ENCODE assay signal across 9 cellular contexts in genomic region chr14:94115068-94115591, GRCh38. TPM values are rescaled to one million over a fixed set of nuclear protein-coding genes. Genes with fewer than 3 reads are reported as not detected.
DNase-seq lines count a peak whose midpoint lies in the region; ATAC-seq, FAIRE-seq and TF ChIP-seq lines count a peak whose summit lies in the region.
"Had no signal": no experiment of that assay in that cellular context is flagged by ENCODE, and none has a peak within 500 bp of the region (broad histone marks: within the 10 kb centered on the region; RNA-seq: fewer than 3 reads in every experiment).

No MANE protein-coding gene starts in this region.

- 14 to 15% methylated on average over 4 of the region's 4 CpGs for WGBS in pancreas, 2 donors

- H3K9me3 ChIP-seq in pancreas, result no peaks in the 10 kb centered on the region
- no peaks in the 10 kb centered on the region for H3K9me3 ChIP-seq in A673 (ENCODE audit: low read depth, low read length, poor library complexity, severe bottlenecking)

- H3K27me3 Mint-ChIP-seq in dendritic cell treated with granulocyte-macrophage colony-stimulating factor and Interleukin-4, amounts not matched to agents 40 ng/mL and 50 ng/mL, for 4 days, result peaks cover 31% of the 10 kb centered on the region

- peaks cover 9% of the 10 kb centered on the region for H3K9me3 Mint-ChIP-seq in dendritic cell treated with granulocyte-macrophage colony-stimulating factor and Interleukin-4, amounts not matched to agents 40 ng/mL and 50 ng/mL, for 4 days

- peaks cover 24% of the 10 kb centered on the region for H3K4me1 Mint-ChIP-seq in dendritic cell treated with granulocyte-macrophage colony-stimulating factor and Interleukin-4, amounts not matched to agents 40 ng/mL and 50 ng/mL, for 4 days (ENCODE audit: low read depth)
- H3K4me1 Mint-ChIP-seq: IgD-negative memory B cell had no signal

- CTCF ChIA-PET in A673 (lab: Charles Lee), result no interaction called here

- H3K36me3 ChIP-seq in pancreas, result no peaks in the 10 kb centered on the region
- no peaks in the 10 kb centered on the region for H3K36me3 ChIP-seq in A673 (ENCODE audit: insufficient read depth, low read length, poor library complexity, severe bottlenecking)

- ATAC-seq in pancreas, result peak; percentile 35 to 77 (median 65)

- intact Hi-C loops in dendritic cell treated with granulocyte-macrophage colony-stimulating factor and Interleukin-4, amounts not matched to agents 40 ng/mL and 50 ng/mL, for 4 days (cut with micrococcal nuclease), result no loop called here
- intact Hi-C loops in pancreas (cut with DNase I), result no loop called here
- intact Hi-C loops in A673 (cut with micrococcal nuclease; ENCODE audit: unreplicated experiment), result no loop called here

- no TSS peak for BruUV-seq in A673 (replicated peaks; lab: Mats Ljungman, UMichigan)

- H3K4me3 ChIP-seq in pancreas (no peak overlapping the region), A673 (ENCODE audit: low read depth, low read length, poor library complexity, severe bottlenecking) (no peak overlapping the region)

- no peak overlapping the region for H3K27ac ChIP-seq in pancreas
- H3K27ac ChIP-seq in A673 (ENCODE audit: low read depth, low read length, poor library complexity, severe bottlenecking), result no peak overlapping the region

- H3K36me3 Mint-ChIP-seq in dendritic cell treated with granulocyte-macrophage colony-stimulating factor and Interleukin-4, amounts not matched to agents 40 ng/mL and 50 ng/mL, for 4 days (ENCODE audit: low read depth), result no peaks in the 10 kb centered on the region
- H3K36me3 Mint-ChIP-seq: IgD-negative memory B cell had no signal

- H3K27ac Mint-ChIP-seq in dendritic cell treated with granulocyte-macrophage colony-stimulating factor and Interleukin-4, amounts not matched to agents 40 ng/mL and 50 ng/mL, for 4 days, result peak overlapping the region; percentile 69

- DNase-seq in HUDEP-2 (lab: John Stamatoyannopoulos, UW; ENCODE audit: unreplicated experiment in 76 of 76) (peak in 70 of 76 experiments; percentile 6 to 83 (median 46)), pancreas (no peak), amniotic stem cell (lab: John Stamatoyannopoulos, UW) (no peak), A673 (ENCODE audit: low spot score) (no peak)
- no peak for DNase-seq in activated naive CD4-positive, alpha-beta T cell treated with anti-CD3 and anti-CD28 coated beads, Interleukin-2, amount 50 U/mL, for 16 hours
- DNase-seq: glutamatergic neuron had no signal

- peak overlapping the region; percentile 20 for H3K4me3 Mint-ChIP-seq in dendritic cell treated with granulocyte-macrophage colony-stimulating factor and Interleukin-4, amounts not matched to agents 40 ng/mL and 50 ng/mL, for 4 days
- H3K4me3 Mint-ChIP-seq: IgD-negative memory B cell had no signal

- H3K27me3 ChIP-seq in pancreas, result no peaks in the 10 kb centered on the region
- H3K27me3 ChIP-seq in A673 (replicated peaks; ENCODE audit: insufficient read depth, low read depth, low read length, poor library complexity), result no peaks in the 10 kb centered on the region

- H3K4me1 ChIP-seq in pancreas (no peaks in the 10 kb centered on the region), A673 (ENCODE audit: insufficient read depth, low read length, poor library complexity, severe bottlenecking) (no peaks in the 10 kb centered on the region)

- FAIRE-seq in pancreas (lab: Jason Lieb, UNC), result no peak
- FAIRE-seq: TTC549 had no signal

- TF ChIP-seq CTCF in pancreas (IDR thresholded peaks at IDR 0.05) (no peak), A673 (conservative IDR thresholded peaks at IDR 0.05; ENCODE audit: low read depth, low read length) (no peak)

- POLR2A ChIA-PET in A673 (lab: Charles Lee; ENCODE audit: low non-redundant PET), result no interaction called here

RNA-seq across cellular contexts. Expression of gene IFI27, which starts 4.6 kb away (rescaled TPM):
- total RNA-seq in pancreas (10 to 100 TPM in 4 of 6 donors, 1 to 10 TPM in 2; 8.1 to 21.4 (median 12.1) TPM), A673 (2021) (3.7 and 4.9 TPM in 2 replicates)
- polyA plus RNA-seq in pancreas, result 10 to 100 TPM; 61.4 to 78.9 TPM
- polyA plus RNA-seq: IgD-negative memory B cell had no signal

RNA-seq across cellular contexts. Expression of gene IFI27L2, which starts 14.3 kb away (rescaled TPM):
- total RNA-seq in pancreas (10 to 100 TPM in 3 of 6 donors, 1 to 10 TPM in 3; 5.4 to 20.2 (median 10.0) TPM), A673 (2021) (12.4 and 13.4 TPM in 2 replicates)
- polyA plus RNA-seq in pancreas, result 10 to 100 TPM; 38.7 to 90.7 TPM

RNA-seq across cellular contexts. Expression of gene IFI27L1, which starts 34.0 kb away (rescaled TPM):
- total RNA-seq in pancreas (1 to 10 TPM; 3.8 to 8.7 (median 6.8) TPM), A673 (2021) (14.7 and 17.5 TPM in 2 replicates)
- polyA plus RNA-seq in pancreas, result 10 to 100 TPM; 14.1 to 14.3 TPM

RNA-seq across cellular contexts. Expression of gene DDX24, which starts 34.1 kb away (rescaled TPM):
- 10 to 100 TPM; 55.9 to 86.4 (median 68.0) TPM for total RNA-seq in pancreas
- 100 to 1,000 TPM in 1 of 2 donors, 10 to 100 TPM in 1; 60.7 to 111 TPM for polyA plus RNA-seq in pancreas
- 195 and 203 TPM in 2 replicates for total RNA-seq in A673 (2021)

RNA-seq across cellular contexts. Expression of gene PPP4R4, which starts 59.0 kb away (rescaled TPM):
- total RNA-seq in pancreas (1 to 10 TPM in 1 of 6 donors, under 1 TPM in 5; 0.56 to 1.3 (median 0.66) TPM), A673 (2021) (0.88 and 1.2 TPM in 2 replicates)
- polyA plus RNA-seq in pancreas, result 1 to 10 TPM in 1 of 2 donors, under 1 TPM in 1; 0.19 to 1.2 TPM

Comparison
In these comparisons a context has a peak if more than half of its experiments do, and no peak if none do; other contexts are left out.
1. DNase-seq: peak in HUDEP-2 (70 of 76); none in pancreas (0 of 6), amniotic stem cell (single experiment), A673 (single experiment) and activated naive CD4-positive, alpha-beta T cell treated with anti-CD3 and anti-CD28 coated beads, Interleukin-2, amount 50 U/mL, for 16 hours (single experiment).